ENCODE assay signal across 8 cellular contexts in genomic region chr14:91511014-91511466, GRCh38. TPM values are rescaled to one million over a fixed set of nuclear protein-coding genes. Genes with fewer than 3 reads are reported as not detected.
DNase-seq lines count a peak whose midpoint lies in the region; ATAC-seq and TF ChIP-seq lines count a peak whose summit lies in the region.

No MANE protein-coding gene starts in this region.

- H3K9me3 Mint-ChIP-seq in activated T-cell treated with anti-CD3 and anti-CD28 coated beads, Interleukin-2, amount 50 U/mL, for 72 hours, result no peaks in the 10 kb centered on the region
- peaks cover 0 to 3% (median 0%) of the 10 kb centered on the region in 7 donors for H3K9me3 Mint-ChIP-seq in naive B cell

- DNase-seq in activated T-cell treated with anti-CD3 and anti-CD28 coated beads, Interleukin-2, amount 50 U/mL, for 72 hours, result no peak
- DNase-seq in activated T-cell treated with anti-CD3 and anti-CD28 coated beads, Interleukin-2, amount 50 U/mL, for 1 hour, result no peak
- peak; percentile 15 for DNase-seq in NCI-H510A (lab: John Stamatoyannopoulos, UW)
- no peak for DNase-seq in coronary artery (ENCODE audit: low spot score)
- no peak for DNase-seq in naive B cell
- DNase-seq in amygdala (lab: John Stamatoyannopoulos, UW), result no peak
- DNase-seq in DMS153 treated with DMSO at 0.1 percent for 48 hours (lab: John Stamatoyannopoulos, UW; ENCODE audit: unreplicated experiment), result no peak

- TF ChIP-seq CTCF in coronary artery (IDR thresholded peaks at IDR 0.05), result no peak

- peaks cover 11 to 19% of the 10 kb centered on the region in 2 donors for H3K36me3 Mint-ChIP-seq in activated T-cell treated with anti-CD3 and anti-CD28 coated beads, Interleukin-2, amount 50 U/mL, for 72 hours (ENCODE audit: insufficient read depth in 2 of 2)
- peaks cover 4 to 8% of the 10 kb centered on the region in 2 donors for H3K36me3 Mint-ChIP-seq in naive B cell

- peaks cover 16% of the 10 kb centered on the region for H3K4me1 Mint-ChIP-seq in activated T-cell treated with anti-CD3 and anti-CD28 coated beads, Interleukin-2, amount 50 U/mL, for 72 hours (ENCODE audit: low read depth)
- H3K4me1 Mint-ChIP-seq in naive B cell, result peaks cover 20 to 30% (median 30%) of the 10 kb centered on the region in 3 donors

- no peaks in the 10 kb centered on the region for H3K27me3 Mint-ChIP-seq in activated T-cell treated with anti-CD3 and anti-CD28 coated beads, Interleukin-2, amount 50 U/mL, for 72 hours (ENCODE audit: low read depth)
- peaks cover 0 to 9% (median 1%) of the 10 kb centered on the region in 3 donors for H3K27me3 Mint-ChIP-seq in naive B cell

- ATAC-seq in activated T-cell treated with anti-CD3 and anti-CD28 coated beads, Interleukin-2, amount 50 U/mL, for 72 hours (replicated peaks in 1 of 2), result no peak
- ATAC-seq in naive B cell (ENCODE audit: low read depth in 2 of 2) (no peak), GM18873 (IDR thresholded peaks at IDR 0.05; ENCODE audit: low FRiP score, unreplicated experiment) (no peak)

- H3K27ac Mint-ChIP-seq in activated T-cell treated with anti-CD3 and anti-CD28 coated beads, Interleukin-2, amount 50 U/mL, for 72 hours, result peak overlapping the region; percentile 100
- H3K27ac Mint-ChIP-seq in naive B cell, result peak overlapping the region; percentile 99 to 100 (median 100)

- peak overlapping the region; percentile 84 for H3K4me3 ChIP-seq in coronary artery

- peak overlapping the region; percentile 96 for H3K27ac ChIP-seq in coronary artery

- H3K4me3 Mint-ChIP-seq in activated T-cell treated with anti-CD3 and anti-CD28 coated beads, Interleukin-2, amount 50 U/mL, for 72 hours, result peak overlapping the region; percentile 92 to 99
- peak overlapping the region; percentile 98 to 100 (median 100) for H3K4me3 Mint-ChIP-seq in naive B cell

RNA-seq across cellular contexts. Expression of gene PPP4R3A, which starts 0.9 kb away (rescaled TPM):
- total RNA-seq in activated T-cell treated with anti-CD3 and anti-CD28 coated beads, Interleukin-2, amount 50 U/mL, for 72 hours, result 100 to 1,000 TPM; 131 to 147 TPM
- polyA plus RNA-seq in naive B cell (ENCODE audit: low read depth in 6 of 6), result 100 to 1,000 TPM; 101 to 213 (median 115) TPM
